Comparison of ENCODE assay signal across 1 cellular context in genomic region chr1:248872752-248873408, GRCh38.
TF ChIP-seq lines count a peak whose summit lies in the region.

No MANE protein-coding gene starts in this region.

TF ChIP-seq in K562, 482 proteins besides CTCF, POLR2A, EP300 and RAD21 (continued from another document):
- TF ChIP-seq TEAD4 (IDR thresholded peaks at IDR 0.05; ENCODE audit: low read length) (0 out of 2 replicates have a peak, but pooled peaks have one; percentile 2), TEAD4 (CRISPR knock-in tag; IDR thresholded peaks at IDR 0.05; ENCODE audit: borderline replicate concordance) (no peak), SPI1 (IDR thresholded peaks at IDR 0.05; ENCODE audit: borderline replicate concordance, low read depth, low read length) (0 out of 2 replicates have a peak, but pooled peaks have one; percentile 25), ZNF780A (CRISPR knock-in tag; IDR thresholded peaks at IDR 0.05) (no peak), RBM34 (IDR thresholded peaks at IDR 0.05; ENCODE audit: borderline replicate concordance, insufficient read depth, low read length) (no peak), KAT8 (IDR thresholded peaks at IDR 0.05; ENCODE audit: low read depth) (no peak), GATAD2A (IDR thresholded peaks at IDR 0.05) (peak; percentile 65; the same call in 1 of the 2 replicates), CBX1 (IDR thresholded peaks at IDR 0.05; ENCODE audit: low read depth) (no peak), ZSCAN32 (CRISPR knock-in tag; IDR thresholded peaks at IDR 0.05) (0 out of 2 replicates have a peak, but pooled peaks have one; percentile 49), ZNF561 (CRISPR knock-in tag; conservative IDR thresholded peaks at IDR 0.05) (no peak), TRIM25 (IDR thresholded peaks at IDR 0.05; ENCODE audit: borderline replicate concordance) (no peak), THRA (IDR thresholded peaks at IDR 0.05) (no peak)
